8 cellular contexts compared by ENCODE assay signal in genomic region chr16:11851301-11852091, GRCh38. TPM values are rescaled to one million over a fixed set of nuclear protein-coding genes. Genes with fewer than 3 reads are reported as not detected.
A peak's percentile ranks its signal among the peaks of the same experiment; 100 is the strongest.
DNase-seq lines count a peak whose midpoint lies in the region; ATAC-seq and TF ChIP-seq lines count a peak whose summit lies in the region.

Gene RSL1D1 (minus strand): TSS chr16:11851542. CDS start chr16:11851512, 30 bp downstream.

- DNase-seq in Ammon's horn (ENCODE audit: low spot score) (peak; percentile 94), NCI-H460 (ENCODE audit: extremely low read depth, low read depth) (peak; percentile 88), cerebellar cortex (ENCODE audit: low spot score) (peak; percentile 92), kidney epithelial cell (ENCODE audit: low read depth) (peak; percentile 56)
- DNase-seq in activated CD4-positive, CD25-positive, alpha-beta regulatory T cell treated with anti-CD3 and anti-CD28 coated beads, Interleukin-2, amount 50 U/mL, for 72 hours = peak; percentile 95
- DNase-seq in stimulated activated CD4-positive, alpha-beta T cell treated with anti-CD3 and anti-CD28 coated beads, Interleukin-15, amount 100 ng/mL, for 24 hours = peak; percentile 90

- peak; percentile 86 for ATAC-seq in HG03432 (IDR thresholded peaks at IDR 0.05; ENCODE audit: unreplicated experiment)

- peak; percentile 97 for TF ChIP-seq POLR2A in GM19193 (IDR thresholded peaks at IDR 0.05; ENCODE audit: extremely low read depth, insufficient read depth, insufficient read length)

- no peak for TF ChIP-seq CTCF in kidney epithelial cell (IDR thresholded peaks at IDR 0.05; ENCODE audit: insufficient read depth, low read length, poor library complexity, severe bottlenecking)

- peaks cover 3% of the 10 kb centered on the region for H3K36me3 ChIP-seq in kidney epithelial cell (ENCODE audit: control insufficient read depth, insufficient read depth, low read length)

- H3K4me3 ChIP-seq in kidney epithelial cell (ENCODE audit: low read depth, low read length) = peak within 1 kb of the TSS; percentile 99

- H3K27me3 ChIP-seq in kidney epithelial cell (ENCODE audit: control insufficient read depth, insufficient read depth, low read length) = no peaks in the 10 kb centered on the region

RNA-seq across cellular contexts. Expression of gene RSL1D1, which starts in this region (rescaled TPM):
- 445 and 524 TPM in 2 replicates for total RNA-seq in NCI-H460 (2014; rRNA removed; shearing (Covaris generic))
- 370 and 441 TPM in 2 replicates for polyA plus RNA-seq in NCI-H460 (2014; cell fraction: nucleus; rRNA removed)
- 194 and 240 TPM in 2 replicates for total RNA-seq in kidney epithelial cell

Comparison
In these comparisons a context has a peak if more than half of its experiments do, and no peak if none do; other contexts are left out.
1. Peak in every context shown above with its lines: DNase-seq, ATAC-seq and H3K4me3 ChIP-seq.